In the genomic region with DNA sequence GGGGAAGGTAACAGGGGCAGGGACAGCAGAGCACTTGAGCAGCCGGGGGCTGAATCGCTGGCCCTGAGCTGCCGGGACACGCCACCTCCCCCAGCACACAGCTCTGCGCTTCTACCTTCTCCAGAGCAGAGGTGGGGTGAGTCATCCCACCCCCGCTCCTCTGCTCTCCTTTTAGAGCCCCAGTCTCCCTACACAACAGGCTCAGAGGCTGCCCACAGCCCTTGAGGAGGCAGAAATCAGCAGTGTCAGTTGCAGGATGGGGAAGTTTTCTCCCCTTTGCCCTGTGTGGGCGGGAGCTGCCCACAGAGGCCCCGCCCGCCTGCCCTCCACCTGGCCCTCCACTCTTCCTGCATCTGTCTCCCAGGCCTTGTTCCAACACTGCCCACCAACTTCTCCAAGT, we compare ENCODE assay signal across 8 cellular contexts.
DNase-seq lines count a peak whose midpoint lies in the region; ATAC-seq and TF ChIP-seq lines count a peak whose summit lies in the region.

No MANE protein-coding gene starts in this region.

- H3K9me3 ChIP-seq in psoas muscle: no peaks in the 10 kb centered on the region

- H3K4me1 Mint-ChIP-seq in activated B cell treated with CpG ODN at 0.5 μM for 24 hours: peaks cover 76% of the 10 kb centered on the region

- no peaks in the 10 kb centered on the region for H3K9me3 Mint-ChIP-seq in activated B cell treated with CpG ODN at 0.5 μM for 24 hours

- H3K36me3 Mint-ChIP-seq in activated B cell treated with CpG ODN at 0.5 μM for 24 hours (ENCODE audit: low read depth): peaks cover 78% of the 10 kb centered on the region

- no peaks in the 10 kb centered on the region for H3K27me3 ChIP-seq in psoas muscle (ENCODE audit: insufficient read depth in 3 of 3, low read length in 2 of 3)

- intact Hi-C loops in activated B cell treated with CpG ODN at 0.5 μM for 24 hours (cut with micrococcal nuclease) (loop anchor here (1.0 to 2.0 kb wide), 5 partner anchors 9 to 186 kb away; no protein-coding TSS in a partner anchor), psoas muscle (cut with DNase I) (no loop called here)

- WGBS in psoas muscle, 3 donors: 81 to 88% (median 84%) methylated on average over 8 to 9 of the region's 9 CpGs

- ATAC-seq in GM19467 (IDR thresholded peaks at IDR 0.05; ENCODE audit: unreplicated experiment): peak; percentile 39
- peak; percentile 37 for ATAC-seq in HG03571 (IDR thresholded peaks at IDR 0.05; ENCODE audit: unreplicated experiment)
- ATAC-seq in activated B cell treated with CpG ODN at 0.5 μM for 24 hours (ENCODE audit: low read depth): peak; percentile 63
- ATAC-seq in psoas muscle: peak in 1 of 4 donors; percentile 15

- H3K27me3 Mint-ChIP-seq in activated B cell treated with CpG ODN at 0.5 μM for 24 hours: no peaks in the 10 kb centered on the region

- peak overlapping the region; percentile 88 for H3K27ac Mint-ChIP-seq in activated B cell treated with CpG ODN at 0.5 μM for 24 hours

- no peak overlapping the region for H3K4me3 ChIP-seq in psoas muscle

- peaks cover 0 to 27% of the 10 kb centered on the region in 2 donors for H3K36me3 ChIP-seq in psoas muscle (ENCODE audit: insufficient read depth in 1 of 2, low read depth in 1 of 2)

- DNase-seq in Ammon's horn (ENCODE audit: low spot score) (peak; percentile 64), activated B cell treated with CpG ODN at 0.5 μM for 24 hours (peak; percentile 52), psoas muscle (peak; percentile 10 to 28), NCI-H2029 (lab: John Stamatoyannopoulos, UW) (no peak), foreskin melanocyte (no peak)
- peak; percentile 24 for DNase-seq in effector CD8-positive, alpha-beta T cell (lab: John Stamatoyannopoulos, UW)

- no peak for TF ChIP-seq CTCF in activated B cell treated with CpG ODN at 0.5 μM for 24 hours (IDR thresholded peaks at IDR 0.05)
- no peak for TF ChIP-seq CTCF in psoas muscle (IDR thresholded peaks at IDR 0.05)

- no peak overlapping the region for H3K27ac ChIP-seq in psoas muscle

- POLR2A ChIA-PET in activated B cell treated with CpG ODN at 0.5 μM for 24 hours (lab: Charles Lee): interaction anchor here (1.0 to 7.6 kb wide), 17 partner anchors 9 to 106 kb away, joined by 3 to 163 read pairs (median 11); a partner anchor contains a TSS

- H3K4me1 ChIP-seq in psoas muscle: peaks cover 24% of the 10 kb centered on the region

- CTCF ChIA-PET in activated B cell treated with CpG ODN at 0.5 μM for 24 hours (lab: Charles Lee): interaction anchor here (1.1 to 4.9 kb wide), 9 partner anchors 9 to 185 kb away, joined by 3 to 31 read pairs (median 15); no protein-coding TSS in a partner anchor

- H3K4me3 Mint-ChIP-seq in activated B cell treated with CpG ODN at 0.5 μM for 24 hours: peak overlapping the region; percentile 67

Comparison
In these comparisons a context has a peak if more than half of its experiments do, and no peak if none do; other contexts are left out.
1. DNase-seq: peak in Ammon's horn (single experiment), activated B cell treated with CpG ODN at 0.5 μM for 24 hours (single experiment), effector CD8-positive, alpha-beta T cell (single experiment) and psoas muscle (2 of 2); none in NCI-H2029 (single experiment) and foreskin melanocyte (single experiment).